In the genomic region with DNA sequence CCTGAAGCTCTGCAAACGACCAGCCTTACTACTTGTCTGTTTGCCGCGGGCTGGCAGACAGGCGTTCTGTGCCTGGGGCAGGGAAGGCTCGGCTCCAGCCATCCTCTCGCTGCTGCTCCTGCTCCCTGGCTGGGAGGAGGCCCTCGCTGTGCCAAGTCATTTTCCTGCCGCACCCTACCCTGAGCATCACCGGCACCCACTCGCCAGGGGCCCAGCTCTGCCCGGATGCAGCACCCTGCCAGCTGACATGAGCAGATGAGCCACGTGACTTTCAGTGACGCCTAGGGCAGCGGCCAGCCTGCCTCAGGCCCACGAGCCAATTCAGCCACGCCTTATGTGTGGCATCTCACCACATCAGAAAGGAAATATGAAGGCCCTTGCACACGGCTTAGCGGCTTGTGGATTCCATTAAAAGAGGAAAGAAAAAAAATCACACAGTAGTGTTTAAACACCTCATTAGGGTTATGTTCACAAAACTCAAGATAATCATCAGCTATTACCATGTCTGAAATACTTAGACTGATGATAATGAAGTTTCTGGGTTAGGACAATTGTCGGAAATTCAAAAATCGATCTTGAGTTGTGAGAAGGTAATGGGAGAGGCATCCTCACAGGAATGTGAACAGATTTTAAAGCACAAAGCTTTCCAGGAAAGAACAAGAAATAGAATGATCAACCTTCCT, we compare ENCODE assay signal across 21 cellular contexts.
DNase-seq lines count a peak whose midpoint lies in the region; ATAC-seq and TF ChIP-seq lines count a peak whose summit lies in the region.
"Had no signal": no experiment of that assay in that cellular context is flagged by ENCODE, and none has a peak within 500 bp of the region (broad histone marks: within the 10 kb centered on the region; RNA-seq: fewer than 3 reads in every experiment).

No MANE protein-coding gene starts in this region.

- DNase-seq in dorsolateral prefrontal cortex (peak in 7 of 10 donors; percentile 37 to 80 (median 67)), mucosa of gallbladder (ENCODE audit: low spot score) (peak; percentile 32), transverse colon (peak; percentile 23), HFFc6 (no peak)
- DNase-seq: activated CD4-positive, alpha-beta T cell treated with anti-CD3 and anti-CD28 coated beads for 48 hours; activated naive CD4-positive, alpha-beta T cell treated with anti-CD3 and anti-CD28 coated beads, Interleukin-2, amount 50 U/mL, for 16 hours; activated T-cell treated with anti-CD3 and anti-CD28 coated beads for 4 hours; brain microvascular endothelial cell; HCEC 1CT; NCI-H1105 treated with DMSO at 0.1 percent for 48 hours; NCI-H748 treated with DMSO at 0.1 percent for 48 hours; ovary; PC-9; stimulated activated CD4-positive, alpha-beta T cell treated with anti-CD3 and anti-CD28 coated beads, Interleukin-4, amount 100 ng/mL, for 24 hours; testis had no signal

- H3K4me1 ChIP-seq in Loucy (ENCODE audit: insufficient read depth, low read length, poor library complexity, severe bottlenecking) (peaks cover 8% of the 10 kb centered on the region), transverse colon (no peaks in the 10 kb centered on the region)
- H3K4me1 ChIP-seq: testis had no signal

- H3K9me3 Mint-ChIP-seq in HFFc6: no peaks in the 10 kb centered on the region

- in situ Hi-C loops in transverse colon (cut with MboI; ENCODE audit: low pct_ligation_motif_present in 1 of 4, low pct_unique_long_range_greater_than_20kb in 1 of 4, low sequenced_read_pairs in 3 of 4): no loop called here

- WGBS in transverse colon (ENCODE audit: low coverage in 1 of 2), 2 donors: 74 to 87% methylated on average over 2 to 20 of the region's 20 CpGs

- H3K9me3 ChIP-seq in Loucy (ENCODE audit: insufficient read depth, low read depth, low read length) (no peaks in the 10 kb centered on the region), transverse colon (no peaks in the 10 kb centered on the region)
- H3K9me3 ChIP-seq: BLaER1 treated with 17β-estradiol and CSF1 and Interleukin-3, amounts not matched to agents 10 nM and 100 nM; ovary; testis had no signal

- no peak overlapping the region for H3K4me3 Mint-ChIP-seq in HFFc6

- H3K4me3 ChIP-seq in Loucy (ENCODE audit: low read length, poor library complexity, severe bottlenecking) (peak overlapping the region; percentile 46), dorsolateral prefrontal cortex (no peak overlapping the region), transverse colon (no peak overlapping the region)
- H3K4me3 ChIP-seq: BLaER1 treated with 17β-estradiol and CSF1 and Interleukin-3, amounts not matched to agents 10 nM and 100 nM; ovary; PC-9; skin epidermis; testis had no signal

- peak overlapping the region; percentile 54 for H3K4me2 ChIP-seq in Loucy (ENCODE audit: low read depth, low read length, poor library complexity, severe bottlenecking)
- H3K4me2 ChIP-seq: BLaER1 treated with 17β-estradiol and CSF1 and Interleukin-3, amounts not matched to agents 10 nM and 100 nM; KMS-11; PC-9 had no signal

- H3K27me3 Mint-ChIP-seq in HFFc6 (ENCODE audit: insufficient read depth): peaks cover 2% of the 10 kb centered on the region; the same call in 1 of the 2 replicates

- H3K36me3 ChIP-seq in Loucy (ENCODE audit: insufficient read depth, low read length): peaks cover 7% of the 10 kb centered on the region; the same call in 1 of the 2 replicates
- peaks cover 0 to 18% (median 6%) of the 10 kb centered on the region in 4 donors for H3K36me3 ChIP-seq in transverse colon
- H3K36me3 ChIP-seq: brain microvascular endothelial cell, ovary had no signal

- H3K4me1 Mint-ChIP-seq in HFFc6 (ENCODE audit: low read depth): no peaks in the 10 kb centered on the region

- ATAC-seq in HG03457 (IDR thresholded peaks at IDR 0.05; ENCODE audit: unreplicated experiment): no peak
- ATAC-seq in GM18873 (IDR thresholded peaks at IDR 0.05; ENCODE audit: low FRiP score, unreplicated experiment): no peak

- H2AFZ ChIP-seq in Loucy (ENCODE audit: low read length): no peak overlapping the region
- H2AFZ ChIP-seq: PC-9 had no signal

- intact Hi-C loops in dorsolateral prefrontal cortex (cut with DNase I): no loop called here
- intact Hi-C loops in transverse colon (cut with DNase I; ENCODE audit: low total_unique reads): no loop called here

- no peak overlapping the region for H3K27ac Mint-ChIP-seq in HFFc6

- H3K79me2 ChIP-seq in Loucy (ENCODE audit: insufficient read depth, low read length): no peaks in the 10 kb centered on the region

- peak overlapping the region; percentile 59 for H3K9ac ChIP-seq in Loucy (ENCODE audit: low read depth, low read length, poor library complexity, severe bottlenecking)
- H3K9ac ChIP-seq: BLaER1 treated with 17β-estradiol and CSF1 and Interleukin-3, amounts not matched to agents 10 nM and 100 nM; KMS-11 had no signal

- H3F3A ChIP-seq in Loucy (ENCODE audit: low read depth): no peaks in the 10 kb centered on the region

- TF ChIP-seq CTCF in Loucy (conservative IDR thresholded peaks at IDR 0.05; ENCODE audit: low read length): no peak
- TF ChIP-seq CTCF in dorsolateral prefrontal cortex (IDR thresholded peaks at IDR 0.05 in 54 of 56, conservative IDR thresholded peaks at IDR 0.05 in 2 of 56; ENCODE audit: low read depth in 1 of 56, partially characterized antibody in 56 of 56): peak in 1 of 56 donors; percentile 14
- no peak for TF ChIP-seq CTCF in transverse colon (IDR thresholded peaks at IDR 0.05)
- TF ChIP-seq CTCF in HFFc6 (IDR thresholded peaks at IDR 0.05): no peak

- no peaks in the 10 kb centered on the region for H4K20me1 ChIP-seq in Loucy (ENCODE audit: insufficient read depth, low read length, poor library complexity, severe bottlenecking)

- peak overlapping the region in 55 of 59 donors; percentile 2 to 85 (median 65) for H3K27ac ChIP-seq in dorsolateral prefrontal cortex
- peak overlapping the region in 1 of 4 donors; percentile 5 for H3K27ac ChIP-seq in transverse colon
- H3K27ac ChIP-seq: BLaER1 treated with 17β-estradiol and CSF1 and Interleukin-3, amounts not matched to agents 10 nM and 100 nM; brain microvascular endothelial cell; KMS-11; ovary; PC-9; testis had no signal

- TF ChIP-seq POLR2A in transverse colon (IDR thresholded peaks at IDR 0.05): no peak

- TF ChIP-seq EP300 in transverse colon (IDR thresholded peaks at IDR 0.05; ENCODE audit: low read depth): no peak

- no peaks in the 10 kb centered on the region for H3K27me3 ChIP-seq in Loucy (ENCODE audit: insufficient read depth, low read length, poor library complexity, severe bottlenecking)
- no peaks in the 10 kb centered on the region for H3K27me3 ChIP-seq in dorsolateral prefrontal cortex
- H3K27me3 ChIP-seq in transverse colon: no peaks in the 10 kb centered on the region
- H3K27me3 ChIP-seq: BLaER1 treated with 17β-estradiol and CSF1 and Interleukin-3, amounts not matched to agents 10 nM and 100 nM; brain microvascular endothelial cell; ovary; testis had no signal

- no peaks in the 10 kb centered on the region for H3K9me2 ChIP-seq in Loucy (replicated peaks; ENCODE audit: low read depth, low read length)

- H3K36me3 Mint-ChIP-seq in HFFc6 (ENCODE audit: low read depth): no peaks in the 10 kb centered on the region
